In the genomic region with DNA sequence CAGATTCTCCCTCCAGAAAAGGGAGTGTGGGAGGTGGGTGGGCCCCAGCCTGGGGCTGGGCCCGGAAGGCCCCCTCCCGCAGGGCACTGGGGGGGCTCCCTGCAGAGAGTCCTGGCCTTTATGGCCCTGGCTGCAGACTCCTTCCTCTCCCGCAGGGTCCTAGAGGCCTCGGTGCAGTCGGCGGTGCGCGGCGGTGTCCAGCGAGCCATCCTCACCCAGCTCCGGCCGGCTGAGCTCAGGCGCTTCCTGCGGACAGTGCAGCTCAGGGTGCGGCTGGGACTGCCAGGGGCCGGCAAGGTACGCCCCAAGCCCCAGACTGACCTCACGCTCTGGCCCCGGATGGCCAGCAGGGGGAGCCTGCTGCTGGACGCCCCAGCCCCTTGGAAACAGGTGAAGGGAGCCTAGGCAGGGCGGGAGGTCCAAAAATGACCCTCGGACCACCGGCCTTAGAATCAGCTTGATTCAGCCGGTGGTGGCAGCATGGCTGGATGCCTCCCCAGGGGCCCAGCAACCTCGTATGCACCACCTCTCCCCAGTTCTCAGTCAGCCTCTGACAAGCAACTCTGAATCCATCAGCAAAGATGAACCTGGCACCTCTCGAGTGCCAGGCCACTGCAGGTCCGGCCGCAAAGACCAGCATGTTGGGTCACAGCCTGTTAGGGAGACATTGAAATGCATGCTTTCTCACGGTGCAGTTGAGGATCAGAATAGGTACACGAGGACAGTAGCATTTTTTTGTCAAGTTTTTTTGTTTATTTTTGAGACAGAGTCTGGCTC, we compare ENCODE assay signal across 8 cellular contexts. TPM values are rescaled to one million over a fixed set of nuclear protein-coding genes. Genes with fewer than 3 reads are reported as not detected.
DNase-seq lines count a peak whose midpoint lies in the region; ATAC-seq and TF ChIP-seq lines count a peak whose summit lies in the region.

No MANE protein-coding gene starts in this region.

- TF ChIP-seq CTCF in GM10266 (IDR thresholded peaks at IDR 0.05; ENCODE audit: control insufficient read depth, insufficient read depth, low read depth, missing control alignments): peak; percentile 87
- TF ChIP-seq CTCF in WI38 (IDR thresholded peaks at IDR 0.05; ENCODE audit: low read depth, low read length): peak; percentile 91
- peak; percentile 87 for TF ChIP-seq CTCF in lower lobe of right lung (IDR thresholded peaks at IDR 0.05)

- intact Hi-C loops in lower lobe of right lung (cut with DNase I): no loop called here

- ATAC-seq in lower lobe of right lung (peak; percentile 56 to 71), HG03025 (IDR thresholded peaks at IDR 0.05; ENCODE audit: low FRiP score, unreplicated experiment) (no peak), GM21528 (IDR thresholded peaks at IDR 0.05; ENCODE audit: low FRiP score, unreplicated experiment) (no peak)

- H3K36me3 ChIP-seq in HUES48 (ENCODE audit: control insufficient read depth, insufficient read depth, low read length) (peaks cover 7% of the 10 kb centered on the region; the same call in 1 of the 2 replicates), lower lobe of right lung (peaks cover 13% of the 10 kb centered on the region)

- H3K27me3 ChIP-seq in HUES48 (ENCODE audit: control insufficient read depth, insufficient read depth, low read length) (no peaks in the 10 kb centered on the region), lower lobe of right lung (ENCODE audit: low read depth) (no peaks in the 10 kb centered on the region)

- no peak overlapping the region for H3K9ac ChIP-seq in HUES48 (ENCODE audit: low read depth, low read length)

- H3K4me1 ChIP-seq in HUES48 (ENCODE audit: control insufficient read depth, insufficient read depth, low read length) (peaks cover 35% of the 10 kb centered on the region), lower lobe of right lung (peaks cover 60% of the 10 kb centered on the region)

- DNase-seq in GM10266 (ENCODE audit: extremely low spot score): peak; percentile 82
- peak; percentile 89 for DNase-seq in ecto neural progenitor cell (ENCODE audit: low spot score)
- DNase-seq in lower lobe of right lung: peak; percentile 85
- peak; percentile 69 for DNase-seq in stimulated activated CD8-positive, alpha-beta memory T cell treated with anti-CD3 and anti-CD28 coated beads, Interleukin-4, amount 100 ng/mL, for 48 hours

- peak overlapping the region; percentile 21 for H3K27ac ChIP-seq in HUES48 (ENCODE audit: low read depth, low read length)
- H3K27ac ChIP-seq in lower lobe of right lung: peak overlapping the region; percentile 72

- no peaks in the 10 kb centered on the region for H3K9me3 ChIP-seq in HUES48 (ENCODE audit: control insufficient read depth, insufficient read depth, low read length)
- H3K9me3 ChIP-seq in lower lobe of right lung: no peaks in the 10 kb centered on the region

- no peak overlapping the region for H3K4me3 ChIP-seq in HUES48 (ENCODE audit: low read depth, low read length)
- H3K4me3 ChIP-seq in WI38 (ENCODE audit: low read depth, low read length): 0 out of 2 replicates have a peak overlapping the region, but pooled peaks have one; percentile 16
- peak overlapping the region; percentile 37 for H3K4me3 ChIP-seq in lower lobe of right lung

RNA-seq across cellular contexts. Expression of a gene that starts 20.6 kb away (rescaled TPM):
- total RNA-seq in lower lobe of right lung: 45.4 TPM

RNA-seq across cellular contexts. Expression of a gene that starts 20.8 kb away (rescaled TPM):
- total RNA-seq in lower lobe of right lung: 29.2 TPM

RNA-seq across cellular contexts. Expression of a gene that starts 23.2 kb away (rescaled TPM):
- total RNA-seq in lower lobe of right lung: 2.2 TPM

RNA-seq across cellular contexts. Expression of a gene that starts 49.2 kb away (rescaled TPM):
- 64.5 TPM for total RNA-seq in lower lobe of right lung

Comparison
In these comparisons a context has a peak if more than half of its experiments do, and no peak if none do; other contexts are left out.
1. ATAC-seq: peak in lower lobe of right lung (2 of 2); none in HG03025 (single experiment) and GM21528 (single experiment).
2. Peak in every context shown above with its lines, with median percentiles within 50 percentile points of each other: DNase-seq and CTCF ChIP-seq.